Comparison of ENCODE assay signal across 8 cellular contexts in genomic region chr17:58172369-58173071, GRCh38.
DNase-seq lines count a peak whose midpoint lies in the region; ATAC-seq and TF ChIP-seq lines count a peak whose summit lies in the region.

No MANE protein-coding gene starts in this region.

- DNase-seq in activated CD4-positive, CD25-positive, alpha-beta regulatory T cell treated with anti-CD3 and anti-CD28 coated beads, Interleukin-2, amount 50 U/mL, for 72 hours = no peak
- DNase-seq in NCI-H1436 treated with DMSO at 0.1 percent for 48 hours (lab: John Stamatoyannopoulos, UW) (peak; percentile 11), epithelial cell of esophagus (ENCODE audit: low read depth) (peak; percentile 66)
- DNase-seq in activated CD4-positive, alpha-beta T cell treated with anti-CD3 and anti-CD28 coated beads for 1 hour = peak; percentile 29
- peak; percentile 19 to 38 for DNase-seq in stimulated activated CD4-positive, alpha-beta T cell treated with anti-CD3 and anti-CD28 coated beads, Interleukin-2, amount 100 ng/mL, for 24 hours

- H3K4me3 ChIP-seq in epithelial cell of esophagus (ENCODE audit: low read length) = no peak overlapping the region

- peak; percentile 46 to 72 for ATAC-seq in activated CD4-positive, CD25-positive, alpha-beta regulatory T cell treated with anti-CD3 and anti-CD28 coated beads, Interleukin-2, amount 50 U/mL, for 24 hours
- ATAC-seq in HG02759 (IDR thresholded peaks at IDR 0.05; ENCODE audit: unreplicated experiment) (no peak), GM18511 (IDR thresholded peaks at IDR 0.05; ENCODE audit: unreplicated experiment) (no peak)

- peak; percentile 74 for TF ChIP-seq CTCF in epithelial cell of esophagus (IDR thresholded peaks at IDR 0.05; ENCODE audit: insufficient read depth, low read depth, low read length, missing control alignments)

Comparison
In these comparisons a context has a peak if more than half of its experiments do, and no peak if none do; other contexts are left out.
1. ATAC-seq: peak in activated CD4-positive, CD25-positive, alpha-beta regulatory T cell treated with anti-CD3 and anti-CD28 coated beads, Interleukin-2, amount 50 U/mL, for 24 hours (2 of 2); none in HG02759 (single experiment) and GM18511 (single experiment).